ENCODE assay signal across 1 cellular context in genomic region chr12:70393787-70394519, GRCh38.
TF ChIP-seq lines count a peak whose summit lies in the region.

No MANE protein-coding gene starts in this region.

TF ChIP-seq in GM23338, 12 proteins besides CTCF, POLR2A, EP300 and RAD21 (continued from another document):
- no peak for TF ChIP-seq REST (IDR thresholded peaks at IDR 0.05; ENCODE audit: unreplicated experiment)
- no peak for TF ChIP-seq EZH2phosphoT487 (IDR thresholded peaks at IDR 0.05; ENCODE audit: unreplicated experiment)
- no peak for TF ChIP-seq ZNF331 (CRISPR knock-in tag; IDR thresholded peaks at IDR 0.05; ENCODE audit: low read depth)
- TF ChIP-seq JUNB (IDR thresholded peaks at IDR 0.05; ENCODE audit: unreplicated experiment): no peak
- TF ChIP-seq, protein P1, sequence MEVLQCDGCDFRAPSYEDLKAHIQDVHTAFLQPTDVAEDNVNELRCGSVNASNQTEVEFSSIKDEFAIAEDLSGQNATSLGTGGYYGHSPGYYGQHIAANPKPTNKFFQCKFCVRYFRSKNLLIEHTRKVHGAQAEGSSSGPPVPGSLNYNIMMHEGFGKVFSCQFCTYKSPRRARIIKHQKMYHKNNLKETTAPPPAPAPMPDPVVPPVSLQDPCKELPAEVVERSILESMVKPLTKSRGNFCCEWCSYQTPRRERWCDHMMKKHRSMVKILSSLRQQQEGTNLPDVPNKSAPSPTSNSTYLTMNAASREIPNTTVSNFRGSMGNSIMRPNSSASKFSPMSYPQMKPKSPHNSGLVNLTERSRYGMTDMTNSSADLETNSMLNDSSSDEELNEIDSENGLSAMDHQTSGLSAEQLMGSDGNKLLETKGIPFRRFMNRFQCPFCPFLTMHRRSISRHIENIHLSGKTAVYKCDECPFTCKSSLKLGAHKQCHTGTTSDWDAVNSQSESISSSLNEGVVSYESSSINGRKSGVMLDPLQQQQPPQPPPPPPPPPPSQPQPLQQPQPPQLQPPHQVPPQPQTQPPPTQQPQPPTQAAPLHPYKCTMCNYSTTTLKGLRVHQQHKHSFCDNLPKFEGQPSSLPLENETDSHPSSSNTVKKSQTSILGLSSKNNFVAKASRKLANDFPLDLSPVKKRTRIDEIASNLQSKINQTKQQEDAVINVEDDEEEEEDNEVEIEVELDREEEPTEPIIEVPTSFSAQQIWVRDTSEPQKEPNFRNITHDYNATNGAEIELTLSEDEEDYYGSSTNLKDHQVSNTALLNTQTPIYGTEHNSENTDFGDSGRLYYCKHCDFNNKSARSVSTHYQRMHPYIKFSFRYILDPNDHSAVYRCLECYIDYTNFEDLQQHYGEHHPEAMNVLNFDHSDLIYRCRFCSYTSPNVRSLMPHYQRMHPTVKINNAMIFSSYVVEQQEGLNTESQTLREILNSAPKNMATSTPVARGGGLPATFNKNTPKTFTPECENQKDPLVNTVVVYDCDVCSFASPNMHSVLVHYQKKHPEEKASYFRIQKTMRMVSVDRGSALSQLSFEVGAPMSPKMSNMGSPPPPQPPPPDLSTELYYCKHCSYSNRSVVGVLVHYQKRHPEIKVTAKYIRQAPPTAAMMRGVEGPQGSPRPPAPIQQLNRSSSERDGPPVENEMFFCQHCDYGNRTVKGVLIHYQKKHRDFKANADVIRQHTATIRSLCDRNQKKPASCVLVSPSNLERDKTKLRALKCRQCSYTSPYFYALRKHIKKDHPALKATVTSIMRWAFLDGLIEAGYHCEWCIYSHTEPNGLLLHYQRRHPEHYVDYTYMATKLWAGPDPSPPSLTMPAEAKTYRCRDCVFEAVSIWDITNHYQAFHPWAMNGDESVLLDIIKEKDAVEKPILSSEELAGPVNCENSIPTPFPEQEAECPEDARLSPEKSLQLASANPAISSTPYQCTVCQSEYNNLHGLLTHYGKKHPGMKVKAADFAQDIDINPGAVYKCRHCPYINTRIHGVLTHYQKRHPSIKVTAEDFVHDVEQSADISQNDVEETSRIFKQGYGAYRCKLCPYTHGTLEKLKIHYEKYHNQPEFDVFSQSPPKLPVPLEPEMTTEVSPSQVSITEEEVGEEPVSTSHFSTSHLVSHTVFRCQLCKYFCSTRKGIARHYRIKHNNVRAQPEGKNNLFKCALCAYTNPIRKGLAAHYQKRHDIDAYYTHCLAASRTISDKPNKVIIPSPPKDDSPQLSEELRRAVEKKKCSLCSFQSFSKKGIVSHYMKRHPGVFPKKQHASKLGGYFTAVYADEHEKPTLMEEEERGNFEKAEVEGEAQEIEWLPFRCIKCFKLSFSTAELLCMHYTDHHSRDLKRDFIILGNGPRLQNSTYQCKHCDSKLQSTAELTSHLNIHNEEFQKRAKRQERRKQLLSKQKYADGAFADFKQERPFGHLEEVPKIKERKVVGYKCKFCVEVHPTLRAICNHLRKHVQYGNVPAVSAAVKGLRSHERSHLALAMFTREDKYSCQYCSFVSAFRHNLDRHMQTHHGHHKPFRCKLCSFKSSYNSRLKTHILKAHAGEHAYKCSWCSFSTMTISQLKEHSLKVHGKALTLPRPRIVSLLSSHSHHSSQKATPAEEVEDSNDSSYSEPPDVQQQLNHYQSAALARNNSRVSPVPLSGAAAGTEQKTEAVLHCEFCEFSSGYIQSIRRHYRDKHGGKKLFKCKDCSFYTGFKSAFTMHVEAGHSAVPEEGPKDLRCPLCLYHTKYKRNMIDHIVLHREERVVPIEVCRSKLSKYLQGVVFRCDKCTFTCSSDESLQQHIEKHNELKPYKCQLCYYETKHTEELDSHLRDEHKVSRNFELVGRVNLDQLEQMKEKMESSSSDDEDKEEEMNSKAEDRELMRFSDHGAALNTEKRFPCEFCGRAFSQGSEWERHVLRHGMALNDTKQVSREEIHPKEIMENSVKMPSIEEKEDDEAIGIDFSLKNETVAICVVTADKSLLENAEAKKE (CRISPR knock-in tag; IDR thresholded peaks at IDR 0.05): no peak
- TF ChIP-seq ZNF114 (CRISPR knock-in tag; IDR thresholded peaks at IDR 0.05): no peak
- TF ChIP-seq NANOG (IDR thresholded peaks at IDR 0.05; ENCODE audit: borderline replicate concordance): no peak
